ENCODE assay signal across 10 cellular contexts in the genomic region with DNA sequence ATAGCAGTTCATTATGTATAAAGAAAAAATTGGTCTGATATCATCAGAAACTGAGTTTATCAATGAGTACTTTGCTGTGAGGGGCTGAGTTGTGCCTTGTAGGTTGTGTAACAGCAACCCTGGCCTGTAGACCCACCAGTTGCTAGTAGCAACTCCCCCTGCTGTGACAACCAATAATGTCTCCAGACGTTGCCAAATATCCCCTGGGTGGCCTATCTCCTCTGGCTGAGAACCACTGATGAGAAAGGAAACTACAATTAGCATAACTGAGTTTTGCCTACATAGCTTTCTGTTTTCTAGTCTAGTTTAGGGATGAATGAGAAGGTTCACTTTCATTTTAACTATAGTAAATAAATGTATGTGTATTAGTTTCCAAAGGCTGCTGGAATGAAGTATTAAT.
A peak's percentile ranks its signal among the peaks of the same experiment; 100 is the strongest.
DNase-seq lines count a peak whose midpoint lies in the region; ATAC-seq and TF ChIP-seq lines count a peak whose summit lies in the region.
"Had no signal": no experiment of that assay in that cellular context is flagged by ENCODE, and none has a peak within 500 bp of the region (broad histone marks: within the 10 kb centered on the region; RNA-seq: fewer than 3 reads in every experiment).

No MANE protein-coding gene starts in this region.

- CTCF ChIA-PET in CD4-positive, alpha-beta T cell (lab: Charles Lee) = no interaction called here

- H3K4me1 Mint-ChIP-seq in stimulated activated effector memory CD8-positive, alpha-beta T cell treated with anti-CD3 and anti-CD28 coated beads, Interleukin-12 subunit alpha, Interleukin-12 subunit beta, amount 100 ng/mL, for 72 hours = peaks cover 6% of the 10 kb centered on the region
- H3K4me1 Mint-ChIP-seq in CD4-positive, alpha-beta T cell (ENCODE audit: low read depth) = no peaks in the 10 kb centered on the region
- H3K4me1 Mint-ChIP-seq: activated naive CD8-positive, alpha-beta T cell treated with anti-CD3 and anti-CD28 coated beads, Interleukin-2, amount 50 U/mL, for 24 hours had no signal

- POLR2A ChIA-PET in CD4-positive, alpha-beta T cell (lab: Charles Lee) = no interaction called here

- TF ChIP-seq CTCF in CD4-positive, alpha-beta T cell (IDR thresholded peaks at IDR 0.05) = no peak

- H3K27me3 ChIP-seq in CD4-positive, alpha-beta T cell (ENCODE audit: control insufficient read depth, insufficient read depth, low read length) = no peaks in the 10 kb centered on the region

- intact Hi-C loops in CD4-positive, alpha-beta T cell (cut with DNase I, micrococcal nuclease) = no loop called here

- H3K9me3 Mint-ChIP-seq in stimulated activated effector memory CD8-positive, alpha-beta T cell treated with anti-CD3 and anti-CD28 coated beads, Interleukin-12 subunit alpha, Interleukin-12 subunit beta, amount 100 ng/mL, for 72 hours = peaks cover 8% of the 10 kb centered on the region
- H3K9me3 Mint-ChIP-seq in CD4-positive, alpha-beta T cell = no peaks in the 10 kb centered on the region
- H3K9me3 Mint-ChIP-seq: activated naive CD8-positive, alpha-beta T cell treated with anti-CD3 and anti-CD28 coated beads, Interleukin-2, amount 50 U/mL, for 24 hours had no signal

- peak; percentile 3 for DNase-seq in stimulated activated CD4-positive, alpha-beta T cell treated with anti-CD3 and anti-CD28 coated beads, Interleukin-4, amount 100 ng/mL, for 24 hours
- no peak for DNase-seq in stimulated activated CD4-positive, alpha-beta T cell treated with anti-CD3 and anti-CD28 coated beads, Interleukin-4, amount 100 ng/mL, for 4 hours
- DNase-seq in stimulated activated effector memory CD8-positive, alpha-beta T cell treated with anti-CD3 and anti-CD28 coated beads, Interleukin-12 subunit alpha, Interleukin-12 subunit beta, amount 100 ng/mL, for 72 hours (ENCODE audit: low spot score in 2 of 2) = no peak
- DNase-seq in CD4-positive, alpha-beta T cell = no peak
- DNase-seq in ecto neural progenitor cell (ENCODE audit: low spot score) = no peak
- no peak for DNase-seq in activated T-cell treated with anti-CD3 and anti-CD28 coated beads, Interleukin-2, amount 50 U/mL, for 1 hour
- DNase-seq: activated naive CD8-positive, alpha-beta T cell treated with anti-CD3 and anti-CD28 coated beads, Interleukin-2, amount 50 U/mL, for 24 hours had no signal

- no peaks in the 10 kb centered on the region for H3K36me3 Mint-ChIP-seq in stimulated activated effector memory CD8-positive, alpha-beta T cell treated with anti-CD3 and anti-CD28 coated beads, Interleukin-12 subunit alpha, Interleukin-12 subunit beta, amount 100 ng/mL, for 72 hours
- no peaks in the 10 kb centered on the region for H3K36me3 Mint-ChIP-seq in CD4-positive, alpha-beta T cell (ENCODE audit: low read depth)

- no peak overlapping the region for H3K27ac ChIP-seq in CD4-positive, alpha-beta T cell (ENCODE audit: low read depth, low read length)

- H3K27me3 Mint-ChIP-seq in CD4-positive, alpha-beta T cell = peaks cover 6% of the 10 kb centered on the region
- H3K27me3 Mint-ChIP-seq: activated naive CD8-positive, alpha-beta T cell treated with anti-CD3 and anti-CD28 coated beads, Interleukin-2, amount 50 U/mL, for 24 hours had no signal

- no peak overlapping the region for H3K27ac Mint-ChIP-seq in stimulated activated effector memory CD8-positive, alpha-beta T cell treated with anti-CD3 and anti-CD28 coated beads, Interleukin-12 subunit alpha, Interleukin-12 subunit beta, amount 100 ng/mL, for 72 hours
- no peak overlapping the region for H3K27ac Mint-ChIP-seq in CD4-positive, alpha-beta T cell
- H3K27ac Mint-ChIP-seq: activated naive CD8-positive, alpha-beta T cell treated with anti-CD3 and anti-CD28 coated beads, Interleukin-2, amount 50 U/mL, for 24 hours had no signal

- peak; percentile 96 for ATAC-seq in HG02588 (IDR thresholded peaks at IDR 0.05; ENCODE audit: unreplicated experiment)
- ATAC-seq in HG03442 (IDR thresholded peaks at IDR 0.05; ENCODE audit: unreplicated experiment) = peak; percentile 92
- ATAC-seq in stimulated activated effector memory CD8-positive, alpha-beta T cell treated with anti-CD3 and anti-CD28 coated beads, Interleukin-12 subunit alpha, Interleukin-12 subunit beta, amount 100 ng/mL, for 72 hours = peak; percentile 55
- no peak for ATAC-seq in CD4-positive, alpha-beta T cell (ENCODE audit: poor library complexity)
- ATAC-seq: activated naive CD8-positive, alpha-beta T cell treated with anti-CD3 and anti-CD28 coated beads, Interleukin-2, amount 50 U/mL, for 24 hours; K562 had no signal

- no peak overlapping the region for H3K4me3 Mint-ChIP-seq in stimulated activated effector memory CD8-positive, alpha-beta T cell treated with anti-CD3 and anti-CD28 coated beads, Interleukin-12 subunit alpha, Interleukin-12 subunit beta, amount 100 ng/mL, for 72 hours
- no peak overlapping the region for H3K4me3 Mint-ChIP-seq in CD4-positive, alpha-beta T cell
- H3K4me3 Mint-ChIP-seq: activated naive CD8-positive, alpha-beta T cell treated with anti-CD3 and anti-CD28 coated beads, Interleukin-2, amount 50 U/mL, for 24 hours had no signal

- H3K9me3 ChIP-seq in CD4-positive, alpha-beta T cell (ENCODE audit: control insufficient read depth, low read length) = no peaks in the 10 kb centered on the region
